ENCODE assay signal across 26 cellular contexts in the genomic region with DNA sequence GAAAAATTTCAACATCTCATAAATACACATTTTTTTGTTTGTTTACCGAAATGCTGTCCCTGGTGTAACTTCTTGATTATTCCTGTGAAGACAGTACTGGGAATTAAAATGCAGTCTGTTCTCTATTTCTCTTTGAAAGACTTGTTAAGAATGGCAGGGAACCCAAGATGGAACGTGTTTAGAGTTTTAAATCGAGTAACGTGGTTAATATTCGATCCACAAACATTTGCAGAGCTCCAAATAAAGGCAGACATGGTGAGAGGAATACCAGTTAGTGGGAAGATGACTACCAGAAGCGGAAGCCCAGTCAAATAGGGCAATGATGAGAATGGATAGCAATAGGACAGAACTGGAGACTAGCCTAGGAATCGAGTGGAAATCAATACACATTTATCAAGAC. TPM values are rescaled to one million over a fixed set of nuclear protein-coding genes. Genes with fewer than 3 reads are reported as not detected.
"Had no signal": no experiment of that assay in that cellular context is flagged by ENCODE, and none has a peak within 500 bp of the region (broad histone marks: within the 10 kb centered on the region; RNA-seq: fewer than 3 reads in every experiment).

No MANE protein-coding gene starts in this region.

- H3K4me3 ChIP-seq: gastrocnemius medialis, heart left ventricle, hepatocyte, lower lobe of right lung, mucosa of descending colon, prostate gland, sigmoid colon, stomach, thyroid gland, vagina had no signal

- H3K4me1 ChIP-seq: gastrocnemius medialis, heart left ventricle, lower lobe of right lung, prostate gland, sigmoid colon, stomach, thyroid gland, vagina had no signal

- H3K9me3 ChIP-seq: gastrocnemius medialis, lower lobe of right lung, mucosa of descending colon, neutrophil, prostate gland, stomach, thyroid gland, vagina had no signal

- H3K36me3 ChIP-seq: gastrocnemius medialis, heart left ventricle, lower lobe of right lung, neutrophil, prostate gland, sigmoid colon, stomach, thyroid gland, vagina had no signal

- H3K27ac ChIP-seq: epithelial cell of prostate, gastrocnemius medialis, heart left ventricle, hepatocyte, lower lobe of right lung, neutrophil, parathyroid adenoma, prostate gland, sigmoid colon, stomach, thyroid gland, vagina had no signal

- DNase-seq: dorsolateral prefrontal cortex; effector CD4-positive, alpha-beta T cell; foreskin fibroblast; gastrocnemius medialis; heart left ventricle; kidney glomerular epithelial cell; left ventricle myocardium superior; lower lobe of right lung; mucosa of descending colon; naive B cell; right cardiac atrium; sigmoid colon; stimulated activated CD4-positive, alpha-beta T cell treated with anti-CD3 and anti-CD28 coated beads, Interleukin-2, amount 100 ng/mL, for 24 hours; stimulated activated CD4-positive, alpha-beta T cell treated with anti-CD3 and anti-CD28 coated beads, Interleukin-4, amount 100 ng/mL, for 24 hours; stimulated activated naive CD4-positive, alpha-beta T cell treated with Interleukin-2 at 50 U/mL for 16 hours; stomach; thyroid gland; trophoblast cell had no signal

- H3K27me3 ChIP-seq: gastrocnemius medialis, heart left ventricle, hepatocyte, sigmoid colon, stomach, thyroid gland, vagina had no signal

RNA-seq across cellular contexts. Expression of gene PON3, which starts 6.7 kb away (rescaled TPM):
- total RNA-seq: hepatocyte; natural killer cell treated with Interleukin-12 subunit alpha and Interleukin-12 subunit beta and Interleukin-15 and Interleukin-18, amount 100 ng/mL, for 72 hours; neural crest cell had no signal
